ENCODE assay signal across 34 cellular contexts in genomic region chr15:100430381-100430780, GRCh38.
"Had no signal": no experiment of that assay in that cellular context is flagged by ENCODE, and none has a peak within 500 bp of the region (broad histone marks: within the 10 kb centered on the region; RNA-seq: fewer than 3 reads in every experiment).

No MANE protein-coding gene starts in this region.

- H3K9me3 ChIP-seq: adrenal gland, body of pancreas, colonic mucosa had no signal

- ATAC-seq: activated CD4-positive, CD25-positive, alpha-beta regulatory T cell treated with anti-CD3 and anti-CD28 coated beads, Interleukin-2, amount 50 U/mL, for 24 hours; activated CD8-positive, alpha-beta memory T cell treated with anti-CD3 and anti-CD28 coated beads, Interleukin-2, amount 10 ng/mL, durations not matched to agents 7 days and 5 days; activated CD8-positive, alpha-beta T cell treated with anti-CD3 and anti-CD28 coated beads, Interleukin-2, amount 10 ng/mL, durations not matched to agents 7 days and 5 days; activated naive CD8-positive, alpha-beta T cell treated with anti-CD3 and anti-CD28 coated beads, Interleukin-2, amount 50 U/mL, for 24 hours; body of pancreas; T-helper 17 cell had no signal

- H3K36me3 ChIP-seq: adrenal gland, breast epithelium, cardiac muscle cell, colonic mucosa, WERI-Rb-1 had no signal

- H3K4me1 ChIP-seq: adrenal gland, body of pancreas, breast epithelium, colonic mucosa, esophagus squamous epithelium had no signal

- H3K27me3 ChIP-seq: adrenal gland, body of pancreas, breast epithelium, cardiac muscle cell, colonic mucosa, esophagus squamous epithelium had no signal

- DNase-seq: activated B cell treated with CpG ODN at 0.5 μM for 24 hours; activated CD4-positive, alpha-beta memory T cell treated with anti-CD3 and anti-CD28 coated beads for 36 hours; activated CD4-positive, alpha-beta T cell treated with anti-CD3 and anti-CD28 coated beads for 48 hours; activated CD4-positive, alpha-beta T cell treated with anti-CD3 and anti-CD28 coated beads, Interleukin-2, amount 50 U/mL, for 1 hour; activated CD8-positive, alpha-beta memory T cell treated with anti-CD3 and anti-CD28 coated beads, Interleukin-2, amount 10 ng/mL, durations not matched to agents 7 days and 5 days; activated CD8-positive, alpha-beta memory T cell treated with anti-CD3 and anti-CD28 coated beads, Interleukin-2, amount 50 U/mL, for 4 hours; activated CD8-positive, alpha-beta T cell treated with anti-CD3 and anti-CD28 coated beads, Interleukin-2, amount 10 ng/mL, durations not matched to agents 7 days and 5 days; activated effector memory CD4-positive, alpha-beta T cell treated with anti-CD3 and anti-CD28 coated beads, Interleukin-2, amount 50 U/mL, for 16 hours; activated naive CD4-positive, alpha-beta T cell treated with anti-CD3 and anti-CD28 coated beads for 36 hours; activated naive CD8-positive, alpha-beta T cell treated with anti-CD3 and anti-CD28 coated beads for 36 hours; activated naive CD8-positive, alpha-beta T cell treated with anti-CD3 and anti-CD28 coated beads, Interleukin-2, amount 50 U/mL, for 24 hours; activated T-cell treated with anti-CD3 and anti-CD28 coated beads, Interleukin-2, amount 50 U/mL, for 1 hour; activated T-cell treated with anti-CD3 and anti-CD28 coated beads, Interleukin-2, amount 50 U/mL, for 48 hours; adrenal gland; amygdala; aorta; body of pancreas; central memory CD4-positive, alpha-beta T cell; cerebellar nuclear complex; colonic mucosa; effector CD8-positive, alpha-beta T cell; esophagus squamous epithelium; head of caudate nucleus; T-helper 1 cell; T-helper 17 cell; T1000; WERI-Rb-1 had no signal

- H3K27ac ChIP-seq: adrenal gland, body of pancreas, breast epithelium, cardiac muscle cell, colonic mucosa, epithelial cell of prostate, esophagus squamous epithelium, WERI-Rb-1 had no signal

- FAIRE-seq: endometrium, endothelial cell of umbilical vein, frontal cortex had no signal

- H3K4me3 ChIP-seq: adrenal gland, body of pancreas, breast epithelium, cardiac muscle cell, colonic mucosa, esophagus squamous epithelium had no signal
